Comparison of ENCODE assay signal across 8 cellular contexts in the genomic region with DNA sequence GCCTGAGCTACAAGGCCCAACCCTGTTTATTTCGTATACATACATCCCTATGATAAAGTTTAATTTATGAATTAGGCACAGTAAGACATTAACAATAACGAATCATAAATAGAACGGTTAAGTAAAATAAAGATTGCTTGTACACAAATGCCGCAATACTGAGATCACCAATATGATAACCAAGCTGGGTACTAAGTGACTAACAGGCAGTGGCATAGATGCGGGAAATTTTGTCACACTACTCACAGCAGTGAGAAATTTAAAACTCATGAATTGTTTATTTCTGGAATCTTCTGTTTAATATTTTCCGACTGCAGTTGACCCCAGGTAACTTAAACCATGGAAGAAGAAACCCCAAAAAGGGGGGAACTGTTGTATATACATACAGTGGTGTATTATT. TPM values are rescaled to one million over a fixed set of nuclear protein-coding genes. Genes with fewer than 3 reads are reported as not detected.
"Had no signal": no experiment of that assay in that cellular context is flagged by ENCODE, and none has a peak within 500 bp of the region (broad histone marks: within the 10 kb centered on the region; RNA-seq: fewer than 3 reads in every experiment).

No MANE protein-coding gene starts in this region.

- H3K4me3 ChIP-seq: GM23248, HAP-1 had no signal

- H3K9ac ChIP-seq: GM23248 had no signal

- H2AFZ ChIP-seq: GM23248 had no signal

- DNase-seq: GM23248, GOT3, H7, HFFc6, IMR-90 had no signal

- H3K27ac Mint-ChIP-seq: HFFc6 had no signal

- H3K9me3 Mint-ChIP-seq: HFFc6 had no signal

- H3K36me3 ChIP-seq: HAP-1 had no signal

- H3K9me3 ChIP-seq: HAP-1 had no signal

- H3K4me1 ChIP-seq: HAP-1 had no signal

- ATAC-seq: HCT116 had no signal

- H3K27ac ChIP-seq: GM23248 had no signal

- H3K4me3 Mint-ChIP-seq: HFFc6 had no signal

RNA-seq across cellular contexts. Expression of gene NEURL3, which starts 33.4 kb away (rescaled TPM):
- total RNA-seq: GM23248, H4, HFFc6, IMR-90 had no signal
- polyA plus RNA-seq: GM23248, IMR-90 had no signal
